In genomic region chr2:136115183-136115751, GRCh38 we compare ENCODE assay signal across 8 cellular contexts. TPM values are rescaled to one million over a fixed set of nuclear protein-coding genes. Genes with fewer than 3 reads are reported as not detected.
DNase-seq lines count a peak whose midpoint lies in the region; ATAC-seq, FAIRE-seq and TF ChIP-seq lines count a peak whose summit lies in the region.
"Had no signal": no experiment of that assay in that cellular context is flagged by ENCODE, and none has a peak within 500 bp of the region (broad histone marks: within the 10 kb centered on the region; RNA-seq: fewer than 3 reads in every experiment).

No MANE protein-coding gene starts in this region.

- no peak for TF ChIP-seq POLR2A in GM12878 (IDR thresholded peaks at IDR 0.05; ENCODE audit: low read depth, low read length)

- in situ Hi-C loops in GM12878 (cut with MboI): loop anchor here (5.0 kb wide), 1 partner anchor 198 kb away; no protein-coding TSS in a partner anchor

- H3K9me3 Mint-ChIP-seq in Caco-2 (ENCODE audit: unreplicated experiment): no peaks in the 10 kb centered on the region
- peaks cover 10% of the 10 kb centered on the region for H3K9me3 Mint-ChIP-seq in neural progenitor cell

- 75% methylated on average over 12 of the region's 12 CpGs for WGBS in GM12878 (ENCODE audit: insufficient coverage, insufficient replicate concordance, low lambda C conversion rate, missing lambda C conversion rate)

- peaks cover 7% of the 10 kb centered on the region for H3K27me3 ChIP-seq in Caco-2 (replicated peaks; ENCODE audit: control insufficient read depth, insufficient read depth, low read length)
- peaks cover 12% of the 10 kb centered on the region for H3K27me3 ChIP-seq in KMS-11 (ENCODE audit: insufficient read depth, low read depth)
- H3K27me3 ChIP-seq in GM12878 (replicated peaks in 1 of 2; ENCODE audit: control insufficient read depth in 2 of 2, insufficient read depth in 2 of 2, low read length in 1 of 2): peaks cover 0 to 6% of the 10 kb centered on the region in 2 experiments; a peak in 3 of 4 replicates
- H3K27me3 ChIP-seq in neural progenitor cell: peaks cover 21% of the 10 kb centered on the region

- RAD21 ChIA-PET in GM12878 (lab: Charles Lee; ENCODE audit: unreplicated experiment): interaction anchor here (0.9 to 10.4 kb wide), 10 partner anchors 9 to 266 kb away, joined by 3 to 221 read pairs (median 6); no protein-coding TSS in a partner anchor

- peak overlapping the region; percentile 64; the same call in 1 of the 2 replicates for H3K4me2 ChIP-seq in KMS-11
- no peak overlapping the region for H3K4me2 ChIP-seq in GM12878 (ENCODE audit: control insufficient read depth, insufficient read depth)
- H3K4me2 ChIP-seq in neural progenitor cell: peak overlapping the region; percentile 100

- no peaks in the 10 kb centered on the region for H3K36me3 Mint-ChIP-seq in Caco-2 (ENCODE audit: insufficient read depth, unreplicated experiment)
- H3K36me3 Mint-ChIP-seq in neural progenitor cell: peaks cover 33% of the 10 kb centered on the region

- ATAC-seq in GM12878: no peak; the same call in 2 of the 3 replicates
- no peak for ATAC-seq in HG02884 (IDR thresholded peaks at IDR 0.05; ENCODE audit: unreplicated experiment)
- ATAC-seq in Right ventricle myocardium superior (ENCODE audit: poor library complexity): no peak

- H4K20me1 ChIP-seq in KMS-11 (ENCODE audit: insufficient read depth) (no peaks in the 10 kb centered on the region), GM12878 (ENCODE audit: control insufficient read depth, insufficient read depth) (no peaks in the 10 kb centered on the region), neural progenitor cell (ENCODE audit: low read depth) (peaks cover 32% of the 10 kb centered on the region)

- no peak overlapping the region for H3K27ac ChIP-seq in KMS-11
- H3K27ac ChIP-seq in GM12878 (ENCODE audit: control insufficient read depth, insufficient read depth): no peak overlapping the region
- no peak overlapping the region for H3K27ac ChIP-seq in neural progenitor cell

- no peak overlapping the region for H3K27ac Mint-ChIP-seq in Caco-2 (ENCODE audit: unreplicated experiment)
- H3K27ac Mint-ChIP-seq in neural progenitor cell: no peak overlapping the region

- no peaks in the 10 kb centered on the region for H3K9me3 ChIP-seq in Caco-2
- no peaks in the 10 kb centered on the region; the same call in 2 of the 3 replicates for H3K9me3 ChIP-seq in GM12878 (replicated peaks; ENCODE audit: control insufficient read depth, insufficient read depth, low read length)
- H3K9me3 ChIP-seq in neural progenitor cell (ENCODE audit: low read depth): no peaks in the 10 kb centered on the region

- H3K4me3 ChIP-seq in Caco-2 (ENCODE audit: low read depth, low read length): no peak overlapping the region
- no peak overlapping the region for H3K4me3 ChIP-seq in KMS-11 (IDR thresholded peaks at IDR 0.05; ENCODE audit: insufficient read depth, low read depth, low read length)
- 0 out of 2 replicates have a peak overlapping the region, but pooled peaks have one; percentile 85 for H3K4me3 ChIP-seq in GM12878
- H3K4me3 ChIP-seq in neural progenitor cell: peak overlapping the region; percentile 70

- POLR2A ChIA-PET in Caco-2 (lab: Charles Lee) (no interaction called here), GM12878 (lab: Charles Lee) (interaction anchor here (0.8 to 1.5 kb wide), 4 partner anchors 9 to 88 kb away, joined by 3 to 10 read pairs (median 5); no protein-coding TSS in a partner anchor)

- no peaks in the 10 kb centered on the region for H3K4me1 Mint-ChIP-seq in Caco-2 (ENCODE audit: low read depth, unreplicated experiment)
- peaks cover 61% of the 10 kb centered on the region for H3K4me1 Mint-ChIP-seq in neural progenitor cell

- H3K27me3 Mint-ChIP-seq in Caco-2 (ENCODE audit: insufficient read depth, unreplicated experiment) (peaks cover 33% of the 10 kb centered on the region), neural progenitor cell (ENCODE audit: insufficient read depth, low read depth) (peaks cover 12% of the 10 kb centered on the region)

- H2AFZ ChIP-seq in KMS-11 (ENCODE audit: low read depth) (no peak overlapping the region), GM12878 (ENCODE audit: control insufficient read depth, low read depth, low read length) (no peak overlapping the region), neural progenitor cell (replicated peaks) (no peak overlapping the region)

- TF ChIP-seq CTCF in Caco-2 (IDR thresholded peaks at IDR 0.05; ENCODE audit: insufficient read depth in 1 of 2, low read depth in 1 of 2, low read length in 1 of 2, severe bottlenecking in 1 of 2, unreplicated experiment in 1 of 2): no peak
- TF ChIP-seq CTCF in KMS-11 (conservative IDR thresholded peaks at IDR 0.05; ENCODE audit: low read depth, low read length): no peak
- TF ChIP-seq CTCF in GM12878 (IDR thresholded peaks at IDR 0.05 in 2 of 3, conservative IDR thresholded peaks at IDR 0.05 in 1 of 3; ENCODE audit: control insufficient read depth in 2 of 3, extremely low read depth in 1 of 3, insufficient read depth in 1 of 3, low read depth in 3 of 3, low read length in 3 of 3): no peak
- TF ChIP-seq CTCF in neural progenitor cell (IDR thresholded peaks at IDR 0.05): no peak

- SMC1A ChIA-PET in GM12878 (lab: Charles Lee; ENCODE audit: uncharacterized antibody, unreplicated experiment): interaction anchor here (0.6 to 10.8 kb wide), 11 partner anchors 14 to 262 kb away, joined by 3 to 400 read pairs (median 5); no protein-coding TSS in a partner anchor

- DNase-seq in Caco-2 (no peak), GM12878 (ENCODE audit: low read depth, low spot score) (no peak), neural progenitor cell (ENCODE audit: low spot score) (no peak), Right ventricle myocardium superior (no peak), NCI-H82 treated with DMSO at 0.1 percent for 48 hours (lab: John Stamatoyannopoulos, UW; ENCODE audit: unreplicated experiment) (no peak)
- DNase-seq: NCI-H510A had no signal

- BruUV-seq in Caco-2 (replicated peaks; lab: Mats Ljungman, UMichigan): no TSS peak
- BruUV-seq in GM12878 (replicated peaks; lab: Mats Ljungman, UMichigan): no TSS peak

- no peak for TF ChIP-seq EP300 in GM12878 (IDR thresholded peaks at IDR 0.05; ENCODE audit: borderline replicate concordance in 1 of 2, control insufficient read depth in 1 of 2, low read depth in 2 of 2, low read length in 2 of 2)

- CTCF ChIA-PET in Caco-2 (lab: Charles Lee) (no interaction called here), GM12878 (lab: Yijun Ruan, JAX) (interaction anchor here (1.2 to 9.9 kb wide), 5 partner anchors 47 to 269 kb away, joined by 3 to 103 read pairs (median 4); no protein-coding TSS in a partner anchor)

- H3K4me3 Mint-ChIP-seq in Caco-2 (ENCODE audit: unreplicated experiment) (peak overlapping the region; percentile 7), neural progenitor cell (peak overlapping the region; percentile 99)

- peaks cover 41% of the 10 kb centered on the region for H3F3A ChIP-seq in neural progenitor cell (ENCODE audit: low read depth)

- H3K79me2 ChIP-seq in KMS-11 (ENCODE audit: insufficient read depth, low read depth) (peaks cover 17% of the 10 kb centered on the region), GM12878 (ENCODE audit: control insufficient read depth, insufficient read depth, low read length) (0 out of 2 replicates have a peak, but pooled peaks cover 2% of the 10 kb centered on the region), neural progenitor cell (ENCODE audit: low read depth) (peaks cover 11% of the 10 kb centered on the region)

- TF ChIP-seq RAD21 in GM12878 (IDR thresholded peaks at IDR 0.05; ENCODE audit: insufficient read depth, low read depth, low read length): no peak

- H3K9ac ChIP-seq in KMS-11 (no peak overlapping the region), GM12878 (ENCODE audit: control insufficient read depth, insufficient read depth, low read length) (no peak overlapping the region), neural progenitor cell (no peak overlapping the region)

- no peaks in the 10 kb centered on the region for H3K36me3 ChIP-seq in Caco-2 (ENCODE audit: control insufficient read depth, insufficient read depth, low read length)
- peaks cover 9% of the 10 kb centered on the region; the same call in 1 of the 2 replicates for H3K36me3 ChIP-seq in KMS-11 (ENCODE audit: insufficient read depth)
- peaks cover 0 to 4% of the 10 kb centered on the region in 2 experiments; a peak in 2 of 4 replicates for H3K36me3 ChIP-seq in GM12878 (ENCODE audit: control insufficient read depth in 2 of 2, insufficient read depth in 2 of 2, low read length in 1 of 2)
- no peaks in the 10 kb centered on the region for H3K36me3 ChIP-seq in neural progenitor cell

- no peak for FAIRE-seq in GM12878 (lab: Jason Lieb, UNC)

- intact Hi-C loops in Caco-2 (cut with micrococcal nuclease; ENCODE audit: unreplicated experiment) (loop anchor here (5.0 kb wide), 2 partner anchors 128 to 198 kb away; partner anchors contain the start of gene DARS1), GM12878 (cut with micrococcal nuclease; ENCODE audit: unreplicated experiment) (loop anchor here (5.0 kb wide), 3 partner anchors 97 to 212 kb away; no protein-coding TSS in a partner anchor), Right ventricle myocardium superior (cut with DNase I) (loop anchor here (10.0 kb wide), 2 partner anchors 90 to 260 kb away; no protein-coding TSS in a partner anchor)

- H3K4me1 ChIP-seq in Caco-2 (peaks cover 3% of the 10 kb centered on the region; the same call in 1 of the 2 replicates), KMS-11 (ENCODE audit: low read depth, poor library complexity, severe bottlenecking) (peaks cover 49% of the 10 kb centered on the region), GM12878 (ENCODE audit: control insufficient read depth, insufficient read depth, low read length) (peaks cover 2% of the 10 kb centered on the region; the same call in 1 of the 2 replicates), neural progenitor cell (peaks cover 34% of the 10 kb centered on the region)

RNA-seq across cellular contexts. Expression of gene CXCR4, which starts 2.7 kb away (rescaled TPM):
- total RNA-seq in Caco-2 (2022) (1.00 and 1.4 TPM in 2 replicates), GM12878 (2014; rRNA removed) (53.3 and 59.5 TPM in 2 replicates), GM12878 (2014; rRNA removed; fragmentation: Illumina TruSeq; extraction: Trizol) (47.2 and 48.7 TPM in 2 replicates), GM12878 (2021) (45.9 and 49.6 TPM in 2 replicates), neural progenitor cell (ENCODE audit: low replicate concordance) (31.0 and 32.6 TPM in 2 replicates), Right ventricle myocardium superior (2.0 TPM)
- 345 and 356 TPM in 2 replicates for total RNA-seq in GM12878 (2013; cell fraction: nucleolus; rRNA removed)
- 11.9 TPM for polyA plus RNA-seq in GM12878 (2011; ENCODE audit: low read depth)
- polyA plus RNA-seq in GM12878 (2011; rRNA removed) (489 and 749 TPM in 2 replicates), GM12878 (2014; fragmentation: Illumina TruSeq; extraction: Trizol) (69.2 and 78.8 TPM in 2 replicates), GM12878 (2014; fragmentation: Nextera tagmentation; extraction: Ambion mirVana) (10 to 100 TPM; 31.1 to 32.3 TPM), GM12878 (2014; rRNA removed) (56.7 and 65.7 TPM in 2 replicates), GM12878 (2016; fragmentation: Nextera tagmentation; extraction: Ambion mirVana) (10 to 100 TPM; 52.1 to 55.7 TPM)
- 908 and 922 TPM in 2 replicates for polyA plus RNA-seq in GM12878 (2011; cell fraction: cytosol; rRNA removed)
- 473 and 829 TPM in 2 replicates for polyA plus RNA-seq in GM12878 (2011; cell fraction: nucleus; rRNA removed)
- 11.9 and 13.5 TPM in 2 replicates for polyA plus RNA-seq in GM12878 (2012)
- 1,227 and 1,449 TPM in 2 replicates for polyA minus RNA-seq in GM12878 (2011; rRNA and poly(A)+ RNA removed)
- polyA minus RNA-seq in GM12878 (2011; cell fraction: cytosol; rRNA and poly(A)+ RNA removed): 271 and 274 TPM in 2 replicates
- 348 and 356 TPM in 2 replicates for polyA minus RNA-seq in GM12878 (2011; cell fraction: nucleus; rRNA and poly(A)+ RNA removed)

Comparison
In these comparisons a context has a peak if more than half of its experiments do, and no peak if none do; other contexts are left out.
1. H3K4me3 ChIP-seq: peak in GM12878 (single experiment) and neural progenitor cell (single experiment); none in Caco-2 (single experiment) and KMS-11 (single experiment).
2. RNA of gene CXCR4, which starts 2.7 kb away (total RNA-seq): 45.9 to 356 TPM in GM12878 and 31.0 to 32.6 TPM in neural progenitor cell; 2.0 TPM in Right ventricle myocardium superior (single experiment) and 1.00 to 1.4 TPM in Caco-2; every median in the first group is over 10 times any median in the second.